ENCODE assay signal across 9 cellular contexts in the genomic region with DNA sequence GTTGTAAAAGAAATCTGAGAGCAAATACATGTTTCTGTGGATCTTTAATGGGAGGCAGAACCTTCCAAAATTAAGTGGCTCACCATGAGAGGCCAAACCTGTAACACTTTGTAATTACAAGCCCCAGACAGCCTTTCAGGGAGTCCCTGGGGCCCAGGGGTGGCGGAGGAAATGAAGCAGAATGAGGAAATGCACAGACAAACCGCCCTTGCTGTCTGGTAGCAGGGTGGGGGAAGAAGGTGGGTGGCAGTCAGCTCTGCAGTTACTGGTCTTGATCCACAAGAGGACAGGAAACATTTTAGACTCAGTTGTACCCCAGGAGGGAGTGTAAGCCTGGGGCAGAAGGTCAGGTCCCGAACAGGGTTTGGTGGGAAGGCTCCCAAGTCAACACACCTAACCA. TPM values are rescaled to one million over a fixed set of nuclear protein-coding genes. Genes with fewer than 3 reads are reported as not detected.
DNase-seq lines count a peak whose midpoint lies in the region; ATAC-seq lines count a peak whose summit lies in the region.
"Had no signal": no experiment of that assay in that cellular context is flagged by ENCODE, and none has a peak within 500 bp of the region (broad histone marks: within the 10 kb centered on the region; RNA-seq: fewer than 3 reads in every experiment).

No MANE protein-coding gene starts in this region.

- ATAC-seq in GM19324 (IDR thresholded peaks at IDR 0.05; ENCODE audit: low FRiP score, unreplicated experiment) (peak; percentile 79), HG03060 (IDR thresholded peaks at IDR 0.05; ENCODE audit: low read depth, unreplicated experiment) (peak; percentile 74)

- DNase-seq in CD1c-positive myeloid dendritic cell (ENCODE audit: extremely low spot score), result peak; percentile 29
- DNase-seq in SKM-1 treated with dmso at 0.1 percent for 144 hours (lab: John Stamatoyannopoulos, UW; ENCODE audit: unreplicated experiment), result peak; percentile 85
- DNase-seq in 8988T, result no peak
- no peak for DNase-seq in cerebellar cortex (ENCODE audit: low spot score)
- no peak for DNase-seq in NCI-H1436 (lab: John Stamatoyannopoulos, UW)
- DNase-seq in cerebellum (ENCODE audit: low spot score), result no peak
- DNase-seq: DMS153 had no signal

RNA-seq across cellular contexts. Expression of gene ARL14EPL, which starts 6.5 kb away (rescaled TPM):
- total RNA-seq in cerebellum, result not detected

RNA-seq across cellular contexts. Expression of gene COMMD10, which starts 46.0 kb away (rescaled TPM):
- 30.6 TPM for total RNA-seq in cerebellum

Comparison
In these comparisons a context has a peak if more than half of its experiments do, and no peak if none do; other contexts are left out.
1. DNase-seq: peak in CD1c-positive myeloid dendritic cell (single experiment) and SKM-1 treated with dmso at 0.1 percent for 144 hours (single experiment); none in 8988T (single experiment), cerebellar cortex (single experiment), NCI-H1436 (single experiment) and cerebellum (single experiment).